25 cellular contexts compared by ENCODE assay signal in the genomic region with DNA sequence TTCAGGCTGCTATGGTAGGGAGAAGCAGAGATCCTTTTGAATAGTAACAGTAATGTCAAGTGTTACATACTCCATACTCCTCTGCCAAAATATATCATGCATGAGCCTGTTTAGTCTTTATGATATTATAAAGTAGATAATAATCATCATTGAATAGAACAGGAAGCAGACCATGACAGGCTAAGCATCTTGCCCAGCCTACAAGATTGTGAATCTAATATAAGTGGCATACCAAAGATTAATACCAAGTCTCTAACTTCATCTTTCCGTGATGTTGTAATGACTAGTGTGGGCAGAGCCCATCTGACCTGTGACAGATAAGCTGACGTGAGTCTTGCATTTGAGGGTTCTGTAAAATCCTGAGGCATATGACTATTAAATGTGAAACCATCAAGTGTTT. TPM values are rescaled to one million over a fixed set of nuclear protein-coding genes. Genes with fewer than 3 reads are reported as not detected.
DNase-seq lines count a peak whose midpoint lies in the region; ATAC-seq and TF ChIP-seq lines count a peak whose summit lies in the region.
"Had no signal": no experiment of that assay in that cellular context is flagged by ENCODE, and none has a peak within 500 bp of the region (broad histone marks: within the 10 kb centered on the region; RNA-seq: fewer than 3 reads in every experiment).

No MANE protein-coding gene starts in this region.

- no peaks in the 10 kb centered on the region for H3K27me3 ChIP-seq in CD4-positive, alpha-beta T cell (ENCODE audit: control insufficient read depth, insufficient read depth, low read length)
- no peaks in the 10 kb centered on the region for H3K27me3 ChIP-seq in Karpas-422 (ENCODE audit: low read length)
- no peaks in the 10 kb centered on the region for H3K27me3 ChIP-seq in neutrophil
- H3K27me3 ChIP-seq: BLaER1 treated with 17β-estradiol and CSF1 and Interleukin-3, amounts not matched to agents 10 nM and 100 nM; spleen; tibial nerve had no signal

- POLR2A ChIA-PET in CD4-positive, alpha-beta T cell (lab: Charles Lee) = interaction anchor here (0.7 to 1.1 kb wide), 2 partner anchors 16 to 32 kb away, joined by 3 read pairs; no protein-coding TSS in a partner anchor

- H4K20me1 ChIP-seq in Karpas-422 (ENCODE audit: insufficient read depth, low read depth, low read length) = no peaks in the 10 kb centered on the region

- ATAC-seq in CD4-positive, alpha-beta T cell (ENCODE audit: poor library complexity) = no peak
- ATAC-seq in activated naive CD8-positive, alpha-beta T cell treated with anti-CD3 and anti-CD28 coated beads, Interleukin-2, amount 50 U/mL, for 24 hours = no peak
- ATAC-seq in HG03095 (IDR thresholded peaks at IDR 0.05; ENCODE audit: unreplicated experiment) (no peak), GM18868 (IDR thresholded peaks at IDR 0.05; ENCODE audit: unreplicated experiment) (no peak)
- ATAC-seq: right cardiac atrium had no signal

- H3K27ac ChIP-seq in CD4-positive, alpha-beta T cell (ENCODE audit: low read depth, low read length) = no peak overlapping the region
- H3K27ac ChIP-seq in Karpas-422 (ENCODE audit: low read length) = 0 out of 2 replicates have a peak overlapping the region, but pooled peaks have one; percentile 13
- H3K27ac ChIP-seq in neutrophil = peak overlapping the region; percentile 33
- H3K27ac ChIP-seq: BLaER1 treated with 17β-estradiol and CSF1 and Interleukin-3, amounts not matched to agents 10 nM and 100 nM; GM23248; spleen; tibial nerve had no signal

- H3K4me1 ChIP-seq in Karpas-422 (ENCODE audit: low read length) (no peaks in the 10 kb centered on the region; the same call in 1 of the 2 replicates), neutrophil (ENCODE audit: control insufficient read depth in 1 of 2, insufficient read depth in 1 of 2, low read depth in 1 of 2, low read length in 1 of 2) (peaks cover 9 to 14% of the 10 kb centered on the region in 2 experiments)
- H3K4me1 ChIP-seq: BLaER1 treated with 17β-estradiol and CSF1 and Interleukin-3, amounts not matched to agents 10 nM and 100 nM; Caco-2; tibial nerve had no signal

- peaks cover 51% of the 10 kb centered on the region for H3K36me3 Mint-ChIP-seq in CD4-positive, alpha-beta T cell (ENCODE audit: low read depth)
- peaks cover 28% of the 10 kb centered on the region for H3K36me3 Mint-ChIP-seq in activated naive CD8-positive, alpha-beta T cell treated with anti-CD3 and anti-CD28 coated beads, Interleukin-2, amount 50 U/mL, for 24 hours (ENCODE audit: low read depth)

- no peak for TF ChIP-seq CTCF in CD4-positive, alpha-beta T cell (IDR thresholded peaks at IDR 0.05)
- no peak for TF ChIP-seq CTCF in neutrophil (IDR thresholded peaks at IDR 0.05)

- no peaks in the 10 kb centered on the region for H3K9me2 ChIP-seq in Karpas-422 (replicated peaks; ENCODE audit: insufficient read depth, low read length)

- intact Hi-C loops in CD4-positive, alpha-beta T cell (cut with DNase I, micrococcal nuclease) = no loop called here

- CTCF ChIA-PET in CD4-positive, alpha-beta T cell (lab: Charles Lee) = interaction anchor here (2.0 kb wide), 1 partner anchor 16 kb away, joined by 8 read pairs; no protein-coding TSS in a partner anchor

- peak overlapping the region; percentile 44 for H3K27ac Mint-ChIP-seq in CD4-positive, alpha-beta T cell
- peak overlapping the region; percentile 2 for H3K27ac Mint-ChIP-seq in activated naive CD8-positive, alpha-beta T cell treated with anti-CD3 and anti-CD28 coated beads, Interleukin-2, amount 50 U/mL, for 24 hours
- H3K27ac Mint-ChIP-seq: activated B cell treated with CpG ODN at 0.5 μM for 24 hours; activated naive CD4-positive, alpha-beta T cell treated with anti-CD3 and anti-CD28 coated beads, Interleukin-2, amount 50 U/mL, for 24 hours; activated T-helper 1 cell treated with anti-CD3 and anti-CD28 coated beads, Interleukin-12 subunit alpha, Interleukin-12 subunit beta, Interleukin-2, Interleukin-4 antibody, amounts not matched to agents 30 ng/mL and 10 ng/mL and 1 ng/mL, durations not matched to agents 14 hours and 24 hours and 36 hours had no signal

- no peaks in the 10 kb centered on the region for H3K27me3 Mint-ChIP-seq in CD4-positive, alpha-beta T cell
- H3K27me3 Mint-ChIP-seq in activated naive CD8-positive, alpha-beta T cell treated with anti-CD3 and anti-CD28 coated beads, Interleukin-2, amount 50 U/mL, for 24 hours = no peaks in the 10 kb centered on the region
- H3K27me3 Mint-ChIP-seq: activated B cell treated with CpG ODN at 0.5 μM for 24 hours; activated naive CD4-positive, alpha-beta T cell treated with anti-CD3 and anti-CD28 coated beads, Interleukin-2, amount 50 U/mL, for 24 hours had no signal

- peaks cover 17% of the 10 kb centered on the region for H3K36me3 ChIP-seq in Karpas-422 (ENCODE audit: insufficient read depth, low read length)
- H3K36me3 ChIP-seq in neutrophil = peaks cover 23% of the 10 kb centered on the region

- peaks cover 8% of the 10 kb centered on the region for H3K4me1 Mint-ChIP-seq in CD4-positive, alpha-beta T cell (ENCODE audit: low read depth)
- peaks cover 3% of the 10 kb centered on the region for H3K4me1 Mint-ChIP-seq in activated naive CD8-positive, alpha-beta T cell treated with anti-CD3 and anti-CD28 coated beads, Interleukin-2, amount 50 U/mL, for 24 hours
- H3K4me1 Mint-ChIP-seq: activated B cell treated with CpG ODN at 0.5 μM for 24 hours, immature natural killer cell had no signal

- H3K4me3 ChIP-seq in Karpas-422 (ENCODE audit: low read length) = no peak overlapping the region
- H3K4me3 ChIP-seq in neutrophil (ENCODE audit: low read depth in 1 of 2, low read length in 1 of 2) = no peak overlapping the region
- H3K4me3 ChIP-seq: BLaER1 treated with 17β-estradiol and CSF1 and Interleukin-3, amounts not matched to agents 10 nM and 100 nM; GM23248; spleen; tibial nerve had no signal

- H2AFZ ChIP-seq in Karpas-422 (ENCODE audit: low read length) = no peak overlapping the region
- H2AFZ ChIP-seq: GM23248 had no signal

- H3K4me2 ChIP-seq in Karpas-422 (ENCODE audit: low read depth, low read length, poor library complexity, severe bottlenecking) = no peak overlapping the region
- H3K4me2 ChIP-seq: BLaER1 treated with 17β-estradiol and CSF1 and Interleukin-3, amounts not matched to agents 10 nM and 100 nM had no signal

- peaks cover 16% of the 10 kb centered on the region; the same call in 1 of the 2 replicates for H3K79me2 ChIP-seq in Karpas-422 (ENCODE audit: low read length)

- DNase-seq in CD4-positive, alpha-beta T cell = no peak
- DNase-seq in Karpas-422 (no peak), cortex of kidney (lab: John Stamatoyannopoulos, UW) (no peak)
- no peak for DNase-seq in activated naive CD8-positive, alpha-beta T cell treated with anti-CD3 and anti-CD28 coated beads, Interleukin-2, amount 50 U/mL, for 24 hours
- DNase-seq: activated B cell treated with CpG ODN at 0.5 μM for 24 hours; aorta; Caco-2; effector CD4-positive, alpha-beta T cell; GDM1; GM23248; hypothalamus; immature natural killer cell; mesendoderm; NCI-H2107; right cardiac atrium; spleen; stimulated activated CD4-positive, alpha-beta T cell treated with anti-CD3 and anti-CD28 coated beads, Interleukin-2, amount 100 ng/mL, for 24 hours; T1000 had no signal

- H3K9me3 ChIP-seq in CD4-positive, alpha-beta T cell (ENCODE audit: control insufficient read depth, low read length) = no peaks in the 10 kb centered on the region
- H3K9me3 ChIP-seq in Karpas-422 (ENCODE audit: low read length) = no peaks in the 10 kb centered on the region
- no peaks in the 10 kb centered on the region for H3K9me3 ChIP-seq in neutrophil
- H3K9me3 ChIP-seq: BLaER1 treated with 17β-estradiol and CSF1 and Interleukin-3, amounts not matched to agents 10 nM and 100 nM; Caco-2; spleen; tibial nerve had no signal

- H3K9me3 Mint-ChIP-seq in CD4-positive, alpha-beta T cell = no peaks in the 10 kb centered on the region
- H3K9me3 Mint-ChIP-seq in activated naive CD8-positive, alpha-beta T cell treated with anti-CD3 and anti-CD28 coated beads, Interleukin-2, amount 50 U/mL, for 24 hours = no peaks in the 10 kb centered on the region
- H3K9me3 Mint-ChIP-seq: activated B cell treated with CpG ODN at 0.5 μM for 24 hours; activated naive CD4-positive, alpha-beta T cell treated with anti-CD3 and anti-CD28 coated beads, Interleukin-2, amount 50 U/mL, for 24 hours; activated T-helper 1 cell treated with anti-CD3 and anti-CD28 coated beads, Interleukin-12 subunit alpha, Interleukin-12 subunit beta, Interleukin-2, Interleukin-4 antibody, amounts not matched to agents 30 ng/mL and 10 ng/mL and 1 ng/mL, durations not matched to agents 14 hours and 24 hours and 36 hours; immature natural killer cell had no signal

- H3K4me3 Mint-ChIP-seq in CD4-positive, alpha-beta T cell = no peak overlapping the region
- no peak overlapping the region for H3K4me3 Mint-ChIP-seq in activated naive CD8-positive, alpha-beta T cell treated with anti-CD3 and anti-CD28 coated beads, Interleukin-2, amount 50 U/mL, for 24 hours
- H3K4me3 Mint-ChIP-seq: activated B cell treated with CpG ODN at 0.5 μM for 24 hours; activated naive CD4-positive, alpha-beta T cell treated with anti-CD3 and anti-CD28 coated beads, Interleukin-2, amount 50 U/mL, for 24 hours; activated T-helper 1 cell treated with anti-CD3 and anti-CD28 coated beads, Interleukin-12 subunit alpha, Interleukin-12 subunit beta, Interleukin-2, Interleukin-4 antibody, amounts not matched to agents 30 ng/mL and 10 ng/mL and 1 ng/mL, durations not matched to agents 14 hours and 24 hours and 36 hours; immature natural killer cell had no signal

- no peak overlapping the region for H3K9ac ChIP-seq in Karpas-422 (ENCODE audit: low read length)
- H3K9ac ChIP-seq: BLaER1 treated with 17β-estradiol and CSF1 and Interleukin-3, amounts not matched to agents 10 nM and 100 nM; GM23248 had no signal

RNA-seq across cellular contexts. Expression of gene NDUFB3, which starts 13.1 kb away (rescaled TPM):
- 10 to 100 TPM; 10.1 to 13.6 TPM for total RNA-seq in CD4-positive, alpha-beta T cell
- total RNA-seq in Karpas-422 (2014; rRNA removed; shearing (Covaris generic); ENCODE audit: low replicate concordance) = 102 and 136 TPM in 2 replicates

RNA-seq across cellular contexts. Expression of gene HYCC2, which starts 13.4 kb away (rescaled TPM):
- 10 to 100 TPM; 29.2 to 30.7 TPM for total RNA-seq in CD4-positive, alpha-beta T cell
- 10.4 and 40.0 TPM in 2 replicates for total RNA-seq in Karpas-422 (2014; rRNA removed; shearing (Covaris generic); ENCODE audit: low replicate concordance)

RNA-seq across cellular contexts. Expression of gene CFLAR, which starts 31.1 kb away (rescaled TPM):
- total RNA-seq in CD4-positive, alpha-beta T cell = 100 to 1,000 TPM; 178 to 181 TPM
- 62.6 and 63.5 TPM in 2 replicates for total RNA-seq in Karpas-422 (2014; rRNA removed; shearing (Covaris generic); ENCODE audit: low replicate concordance)
